Comparison of ENCODE assay signal across 23 cellular contexts in the genomic region with DNA sequence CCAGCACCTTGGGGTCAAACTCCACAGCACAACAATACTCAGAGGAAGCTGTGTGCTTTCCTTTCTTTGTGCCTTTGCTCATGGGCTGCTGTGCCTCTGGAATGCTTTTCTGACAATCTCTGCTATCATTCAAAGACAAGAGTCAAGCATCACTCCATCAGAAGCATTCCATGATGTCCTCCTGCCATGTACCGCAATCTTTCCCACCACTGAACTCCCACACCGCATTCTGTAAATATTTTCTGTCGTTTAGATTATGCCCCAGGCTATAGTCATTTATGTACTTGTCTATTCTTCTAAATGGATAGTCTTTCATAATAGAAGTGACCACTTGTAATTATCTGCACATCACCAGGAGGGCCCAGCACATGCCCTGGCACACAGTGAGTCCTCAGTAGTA.
"Had no signal": no experiment of that assay in that cellular context is flagged by ENCODE, and none has a peak within 500 bp of the region (broad histone marks: within the 10 kb centered on the region; RNA-seq: fewer than 3 reads in every experiment).

No MANE protein-coding gene starts in this region.

- H3K4me3 ChIP-seq: hepatocyte, lung, psoas muscle, right lobe of liver, spleen, tibial artery, upper lobe of right lung, vagina had no signal

- H3K27me3 Mint-ChIP-seq: stimulated activated memory B cell treated with anti-CD40 and anti-IgM and Interleukin-4, amounts not matched to agents 10 μg/mL and 1 μg/mL and 100 μg/mL, for 72 hours; stimulated activated naive CD8-positive, alpha-beta T cell treated with anti-CD3 and anti-CD28 coated beads, Interleukin-15, Interleukin-2, amounts not matched to agents 100 ng/mL and 50 ng/mL, for 24 hours had no signal

- H2AFZ ChIP-seq: hepatocyte, parathyroid adenoma had no signal

- H3K4me2 ChIP-seq: hepatocyte had no signal

- H3K4me3 Mint-ChIP-seq: natural killer cell treated with Interleukin-12 subunit alpha and Interleukin-12 subunit beta and Interleukin-15 and Interleukin-18, amount 100 ng/mL, for 72 hours; stimulated activated memory B cell treated with anti-CD40 and anti-IgM and Interleukin-4, amounts not matched to agents 10 μg/mL and 1 μg/mL and 100 μg/mL, for 72 hours; stimulated activated naive CD8-positive, alpha-beta T cell treated with anti-CD3 and anti-CD28 coated beads, Interleukin-15, Interleukin-2, amounts not matched to agents 100 ng/mL and 50 ng/mL, for 24 hours had no signal

- ATAC-seq: foreskin keratinocyte; left colon; left ventricle myocardium superior; natural killer cell treated with Interleukin-12 subunit alpha and Interleukin-12 subunit beta and Interleukin-15 and Interleukin-18, amount 100 ng/mL, for 72 hours; psoas muscle; right lobe of liver; stimulated activated memory B cell treated with anti-CD40 and anti-IgM and Interleukin-4, amounts not matched to agents 10 μg/mL and 1 μg/mL and 100 μg/mL, for 72 hours; upper lobe of right lung had no signal

- H3K27me3 ChIP-seq: foreskin keratinocyte, hepatocyte, right lobe of liver, spleen, tibial artery, upper lobe of right lung, vagina had no signal

- H3K9me3 Mint-ChIP-seq: natural killer cell treated with Interleukin-12 subunit alpha and Interleukin-12 subunit beta and Interleukin-15 and Interleukin-18, amount 100 ng/mL, for 72 hours; stimulated activated memory B cell treated with anti-CD40 and anti-IgM and Interleukin-4, amounts not matched to agents 10 μg/mL and 1 μg/mL and 100 μg/mL, for 72 hours; stimulated activated naive CD8-positive, alpha-beta T cell treated with anti-CD3 and anti-CD28 coated beads, Interleukin-15, Interleukin-2, amounts not matched to agents 100 ng/mL and 50 ng/mL, for 24 hours had no signal

- H3K9ac ChIP-seq: parathyroid adenoma had no signal

- DNase-seq: dermis blood vessel endothelial cell; foreskin keratinocyte; head of caudate nucleus; left colon; left ventricle myocardium superior; mesenchymal stem cell; midbrain; psoas muscle; retina; right lobe of liver; spleen; stimulated activated CD4-positive, alpha-beta T cell treated with anti-CD3 and anti-CD28 coated beads, Interleukin-15, amount 100 ng/mL, for 24 hours; stimulated activated CD4-positive, alpha-beta T cell treated with anti-CD3 and anti-CD28 coated beads, Interleukin-1b, Interleukin-23, amount 100 ng/mL, for 48 hours; stimulated activated CD4-positive, alpha-beta T cell treated with anti-CD3 and anti-CD28 coated beads, Interleukin-4, amount 100 ng/mL, for 24 hours; tibial artery; upper lobe of right lung had no signal

- H3K4me1 ChIP-seq: foreskin keratinocyte, parathyroid adenoma, psoas muscle, right lobe of liver, spleen, tibial artery, upper lobe of right lung, vagina had no signal

- H3K27ac Mint-ChIP-seq: natural killer cell treated with Interleukin-12 subunit alpha and Interleukin-12 subunit beta and Interleukin-15 and Interleukin-18, amount 100 ng/mL, for 72 hours; stimulated activated memory B cell treated with anti-CD40 and anti-IgM and Interleukin-4, amounts not matched to agents 10 μg/mL and 1 μg/mL and 100 μg/mL, for 72 hours; stimulated activated naive CD8-positive, alpha-beta T cell treated with anti-CD3 and anti-CD28 coated beads, Interleukin-15, Interleukin-2, amounts not matched to agents 100 ng/mL and 50 ng/mL, for 24 hours had no signal

- H3K9me3 ChIP-seq: psoas muscle, right lobe of liver, spleen, tibial artery, upper lobe of right lung, vagina had no signal

- H3K27ac ChIP-seq: foreskin keratinocyte, hepatocyte, parathyroid adenoma, psoas muscle, right lobe of liver, spleen, tibial artery, upper lobe of right lung, vagina had no signal

- H3K36me3 Mint-ChIP-seq: natural killer cell treated with Interleukin-12 subunit alpha and Interleukin-12 subunit beta and Interleukin-15 and Interleukin-18, amount 100 ng/mL, for 72 hours; stimulated activated memory B cell treated with anti-CD40 and anti-IgM and Interleukin-4, amounts not matched to agents 10 μg/mL and 1 μg/mL and 100 μg/mL, for 72 hours had no signal

- H3K36me3 ChIP-seq: right lobe of liver, spleen, tibial artery, upper lobe of right lung, vagina had no signal
